Comparison of ENCODE assay signal across 26 cellular contexts in genomic region chr16:62545039-62545438, GRCh38.
"Had no signal": no experiment of that assay in that cellular context is flagged by ENCODE, and none has a peak within 500 bp of the region (broad histone marks: within the 10 kb centered on the region; RNA-seq: fewer than 3 reads in every experiment).

No MANE protein-coding gene starts in this region.

- ATAC-seq: esophagus mucosa; gastrocnemius medialis; left cardiac atrium; left lung; naive thymus-derived CD4-positive, alpha-beta T cell; stimulated activated effector memory CD8-positive, alpha-beta T cell treated with anti-CD3 and anti-CD28 coated beads, Interleukin-12 subunit alpha, Interleukin-12 subunit beta, amount 100 ng/mL, for 72 hours had no signal

- H3K27ac Mint-ChIP-seq: naive thymus-derived CD4-positive, alpha-beta T cell; nephron; stimulated activated effector memory CD8-positive, alpha-beta T cell treated with anti-CD3 and anti-CD28 coated beads, Interleukin-12 subunit alpha, Interleukin-12 subunit beta, amount 100 ng/mL, for 72 hours; type B pancreatic cell had no signal

- H3K27me3 Mint-ChIP-seq: naive thymus-derived CD4-positive, alpha-beta T cell; type B pancreatic cell had no signal

- H3K9me3 Mint-ChIP-seq: nephron, type B pancreatic cell had no signal

- H3K36me3 Mint-ChIP-seq: naive thymus-derived CD4-positive, alpha-beta T cell; stimulated activated effector memory CD8-positive, alpha-beta T cell treated with anti-CD3 and anti-CD28 coated beads, Interleukin-12 subunit alpha, Interleukin-12 subunit beta, amount 100 ng/mL, for 72 hours; type B pancreatic cell had no signal

- H3K4me1 Mint-ChIP-seq: naive thymus-derived CD4-positive, alpha-beta T cell; nephron; stimulated activated effector memory CD8-positive, alpha-beta T cell treated with anti-CD3 and anti-CD28 coated beads, Interleukin-12 subunit alpha, Interleukin-12 subunit beta, amount 100 ng/mL, for 72 hours had no signal

- H3K27me3 ChIP-seq: gastrocnemius medialis, left lung, right atrium auricular region, sigmoid colon, stomach, testis, tibial artery had no signal

- H3K4me3 Mint-ChIP-seq: naive thymus-derived CD4-positive, alpha-beta T cell; nephron; stimulated activated effector memory CD8-positive, alpha-beta T cell treated with anti-CD3 and anti-CD28 coated beads, Interleukin-12 subunit alpha, Interleukin-12 subunit beta, amount 100 ng/mL, for 72 hours; type B pancreatic cell had no signal

- H3K4me1 ChIP-seq: gastrocnemius medialis, left lung, prostate gland, right atrium auricular region, sigmoid colon, stomach, testis, tibial artery had no signal

- DNase-seq: cortex of kidney; effector CD4-positive, alpha-beta T cell; foreskin fibroblast; gastrocnemius medialis; head of caudate nucleus; left cardiac atrium; left lung; mesenchymal stem cell; midbrain; naive thymus-derived CD4-positive, alpha-beta T cell; nucleus accumbens; sigmoid colon; stimulated activated CD4-positive, alpha-beta T cell treated with anti-CD3 and anti-CD28 coated beads, Interleukin-2, amount 100 ng/mL, for 24 hours; stimulated activated CD4-positive, alpha-beta T cell treated with anti-CD3 and anti-CD28 coated beads, Interleukin-4, amount 100 ng/mL, for 24 hours; stimulated activated naive CD4-positive, alpha-beta T cell treated with Interleukin-2 at 50 U/mL for 16 hours; stomach; testis; tibial artery had no signal

- H3K9me3 ChIP-seq: gastrocnemius medialis, left lung, prostate gland, right atrium auricular region, sigmoid colon, stomach, testis, tibial artery had no signal

- H3K4me3 ChIP-seq: gastrocnemius medialis, left lung, prostate gland, right atrium auricular region, sigmoid colon, stomach, testis, tibial artery had no signal

- FAIRE-seq: islet of Langerhans had no signal

- H3K27ac ChIP-seq: epithelial cell of prostate, gastrocnemius medialis, left lung, prostate gland, right atrium auricular region, sigmoid colon, stomach, testis, tibial artery had no signal

- H3K36me3 ChIP-seq: gastrocnemius medialis, left lung, prostate gland, right atrium auricular region, sigmoid colon, stomach, tibial artery had no signal
